ENCODE assay signal across 8 cellular contexts in genomic region chr5:143606043-143606752, GRCh38.
DNase-seq lines count a peak whose midpoint lies in the region; ATAC-seq and TF ChIP-seq lines count a peak whose summit lies in the region.

No MANE protein-coding gene starts in this region.

- intact Hi-C loops in left ventricle myocardium superior (cut with micrococcal nuclease): no loop called here
- intact Hi-C loops in cardiac septum (cut with DNase I): no loop called here

- H3K9me3 ChIP-seq in WERI-Rb-1 (ENCODE audit: severe bottlenecking): no peaks in the 10 kb centered on the region

- CTCF ChIA-PET in GM10248 (lab: Yijun Ruan, JAX): interaction anchor here (0.9 to 1.8 kb wide), 6 partner anchors 12 to 219 kb away, joined by 3 to 5 read pairs (median 4); no protein-coding TSS in a partner anchor

- ATAC-seq in HG03460 (IDR thresholded peaks at IDR 0.05; ENCODE audit: unreplicated experiment) (peak; percentile 75), left ventricle myocardium superior (no peak)

- in situ Hi-C loops in astrocyte of the spinal cord (cut with HindIII; ENCODE audit: low sequenced_read_pairs): no loop called here

- H3K4me3 ChIP-seq in astrocyte of the spinal cord (ENCODE audit: low read depth, low read length): no peak overlapping the region
- no peak overlapping the region for H3K4me3 ChIP-seq in WERI-Rb-1 (ENCODE audit: low read depth, low read length)

- DNase-seq in GM10248 (ENCODE audit: extremely low spot score) (peak; percentile 25), GM20000 (ENCODE audit: low spot score) (peak; percentile 51), astrocyte of the spinal cord (ENCODE audit: low read depth, low spot score) (peak; percentile 17), WERI-Rb-1 (no peak), left ventricle myocardium superior (no peak), cardiac septum (ENCODE audit: low spot score) (no peak), NCI-H345 treated with DMSO at 0.1 percent for 48 hours (lab: John Stamatoyannopoulos, UW; ENCODE audit: unreplicated experiment) (no peak)

- POLR2A ChIA-PET in GM10248 (lab: Yijun Ruan, JAX): no interaction called here

- no peaks in the 10 kb centered on the region for H3K36me3 ChIP-seq in WERI-Rb-1

- no peak overlapping the region for H3K27ac ChIP-seq in WERI-Rb-1

- no peaks in the 10 kb centered on the region for H3K27me3 ChIP-seq in WERI-Rb-1 (ENCODE audit: insufficient read depth, low read depth, severe bottlenecking)

- no peak for TF ChIP-seq CTCF in GM10248 (IDR thresholded peaks at IDR 0.05; ENCODE audit: control extremely low read depth, extremely low read depth, low read depth, missing control alignments)
- TF ChIP-seq CTCF in GM20000 (IDR thresholded peaks at IDR 0.05; ENCODE audit: extremely low read depth, missing control alignments): no peak
- TF ChIP-seq CTCF in astrocyte of the spinal cord (IDR thresholded peaks at IDR 0.05; ENCODE audit: low read depth, low read length): no peak
- no peak for TF ChIP-seq CTCF in WERI-Rb-1 (IDR thresholded peaks at IDR 0.05; ENCODE audit: low read depth, low read length)

Comparison
In these comparisons a context has a peak if more than half of its experiments do, and no peak if none do; other contexts are left out.
1. DNase-seq: peak in GM10248 (single experiment), GM20000 (single experiment) and astrocyte of the spinal cord (single experiment); none in WERI-Rb-1 (single experiment), left ventricle myocardium superior (single experiment), cardiac septum (single experiment) and NCI-H345 treated with DMSO at 0.1 percent for 48 hours (single experiment).